In genomic region chr7:108618056-108618455, GRCh38 we compare ENCODE assay signal across 25 cellular contexts.
"Had no signal": no experiment of that assay in that cellular context is flagged by ENCODE, and none has a peak within 500 bp of the region (broad histone marks: within the 10 kb centered on the region; RNA-seq: fewer than 3 reads in every experiment).

No MANE protein-coding gene starts in this region.

- H3K4me3 ChIP-seq: breast epithelium, colonic mucosa, dorsolateral prefrontal cortex, hepatocyte, left lung, lung, right lobe of liver, skin epidermis, upper lobe of left lung had no signal

- H3K9me3 ChIP-seq: breast epithelium, colonic mucosa, left lung, right lobe of liver, upper lobe of left lung had no signal

- H3K36me3 ChIP-seq: breast epithelium, colonic mucosa, left lung, right lobe of liver, upper lobe of left lung had no signal

- DNase-seq: activated CD4-positive, alpha-beta T cell treated with anti-CD3 and anti-CD28 coated beads for 4 hours; activated CD4-positive, alpha-beta T cell treated with anti-CD3 and anti-CD28 coated beads, Interleukin-2, amount 50 U/mL, for 48 hours; activated CD4-positive, CD25-positive, alpha-beta regulatory T cell; activated CD8-positive, alpha-beta memory T cell treated with anti-CD3 and anti-CD28 coated beads, Interleukin-2, amount 50 U/mL, for 48 hours; activated naive CD4-positive, alpha-beta T cell treated with Interleukin-2 at 50 U/mL for 16 hours; activated naive CD8-positive, alpha-beta T cell treated with anti-CD3 and anti-CD28 coated beads for 36 hours; activated T-cell treated with anti-CD3 and anti-CD28 coated beads, Interleukin-2, amount 50 U/mL, for 4 hours; amniotic stem cell; colonic mucosa; dorsolateral prefrontal cortex; effector memory CD8-positive, alpha-beta T cell; foreskin melanocyte; glutamatergic neuron; immature natural killer cell; left lung; naive thymus-derived CD4-positive, alpha-beta T cell; occipital lobe; right lobe of liver; stimulated activated CD4-positive, alpha-beta T cell treated with anti-CD3 and anti-CD28 coated beads, Interleukin-1b, Interleukin-23, amount 100 ng/mL, for 48 hours; upper lobe of left lung had no signal

- H3K4me2 ChIP-seq: hepatocyte had no signal

- H2AFZ ChIP-seq: hepatocyte had no signal

- H3K79me2 ChIP-seq: hepatocyte had no signal

- H3K27me3 ChIP-seq: breast epithelium, colonic mucosa, dorsolateral prefrontal cortex, hepatocyte, left lung, right lobe of liver, upper lobe of left lung had no signal

- H3K27ac ChIP-seq: breast epithelium, colonic mucosa, hepatocyte, left lung, right lobe of liver, skin epidermis, upper lobe of left lung had no signal

- ATAC-seq: activated T-cell treated with anti-CD3 and anti-CD28 coated beads, Interleukin-2, amount 50 U/mL, for 4 hours; effector memory CD8-positive, alpha-beta T cell; esophagus mucosa; left lung; naive thymus-derived CD4-positive, alpha-beta T cell had no signal

- H3K4me1 ChIP-seq: breast epithelium, colonic mucosa, left lung, upper lobe of left lung had no signal
